In the genomic region with DNA sequence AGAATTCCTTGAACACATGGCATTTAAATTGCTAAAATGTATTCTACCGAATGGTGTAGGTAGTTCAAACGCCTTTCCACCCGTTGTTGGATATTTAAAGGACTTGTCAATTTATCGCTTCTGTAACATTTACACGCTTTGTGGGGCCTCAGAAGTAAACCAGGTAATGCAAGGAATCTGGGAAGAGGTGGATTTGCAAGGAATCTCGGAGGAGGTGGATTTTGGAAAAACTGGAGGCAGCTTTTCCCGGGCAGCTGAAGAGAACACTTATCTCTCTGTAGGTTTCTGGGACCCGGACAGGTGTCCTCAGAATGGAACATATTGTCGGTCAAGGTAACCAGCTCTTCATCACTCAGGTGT, we compare ENCODE assay signal across 8 cellular contexts. TPM values are rescaled to one million over a fixed set of nuclear protein-coding genes. Genes with fewer than 3 reads are reported as not detected.
DNase-seq lines count a peak whose midpoint lies in the region; FAIRE-seq and TF ChIP-seq lines count a peak whose summit lies in the region.

No MANE protein-coding gene starts in this region.

- no peak overlapping the region for H3K27ac Mint-ChIP-seq in neural progenitor cell

- H3K9ac ChIP-seq in BLaER1 (no peak overlapping the region), duodenal mucosa (ENCODE audit: low read depth in 1 of 2, low read length in 2 of 2) (peak overlapping the region; percentile 16 to 51), neural progenitor cell (no peak overlapping the region)

- H3K9me3 ChIP-seq in BLaER1 = no peaks in the 10 kb centered on the region
- H3K9me3 ChIP-seq in duodenal mucosa (ENCODE audit: control insufficient read depth in 1 of 2, low read length in 2 of 2) = no peaks in the 10 kb centered on the region
- H3K9me3 ChIP-seq in neural progenitor cell (ENCODE audit: low read depth) = no peaks in the 10 kb centered on the region

- no peak for FAIRE-seq in H54 (lab: Jason Lieb, UNC)

- TF ChIP-seq POLR2A in H54 (IDR thresholded peaks at IDR 0.05; ENCODE audit: low read depth, low read length) = no peak

- H3K4me3 ChIP-seq in BLaER1 = peak overlapping the region; percentile 88
- peak overlapping the region; percentile 60 to 66 for H3K4me3 ChIP-seq in duodenal mucosa (ENCODE audit: low read depth in 1 of 2, low read length in 2 of 2)
- no peak overlapping the region for H3K4me3 ChIP-seq in neural progenitor cell

- DNase-seq in NAMALWA (ENCODE audit: low spot score) (peak; percentile 13), neural progenitor cell (ENCODE audit: low spot score) (no peak), SIG-M5 (lab: John Stamatoyannopoulos, UW) (no peak), NCI-H1417 treated with DMSO at 0.1 percent for 48 hours (lab: John Stamatoyannopoulos, UW) (no peak), H54 (ENCODE audit: insufficient read length, low spot score) (no peak), NCI-H2107 (lab: John Stamatoyannopoulos, UW) (no peak)

- no peak overlapping the region for H2AFZ ChIP-seq in neural progenitor cell (replicated peaks)

- peaks cover 18% of the 10 kb centered on the region for H3K4me1 Mint-ChIP-seq in neural progenitor cell

- peaks cover 7% of the 10 kb centered on the region for H3K36me3 Mint-ChIP-seq in neural progenitor cell

- peaks cover 3% of the 10 kb centered on the region for H3K27me3 Mint-ChIP-seq in neural progenitor cell (ENCODE audit: insufficient read depth, low read depth)

- peaks cover 39% of the 10 kb centered on the region for H3K79me2 ChIP-seq in neural progenitor cell (ENCODE audit: low read depth)

- H4K20me1 ChIP-seq in BLaER1 (peaks cover 38% of the 10 kb centered on the region), neural progenitor cell (ENCODE audit: low read depth) (peaks cover 39% of the 10 kb centered on the region)

- H3K4me1 ChIP-seq in BLaER1 = peaks cover 31% of the 10 kb centered on the region
- peaks cover 25 to 36% of the 10 kb centered on the region in 2 donors for H3K4me1 ChIP-seq in duodenal mucosa (ENCODE audit: control insufficient read depth in 1 of 2, insufficient read depth in 2 of 2, low read length in 2 of 2)
- H3K4me1 ChIP-seq in neural progenitor cell = peaks cover 5% of the 10 kb centered on the region

- H3K4me3 Mint-ChIP-seq in neural progenitor cell = peak overlapping the region; percentile 81

- no peak overlapping the region for H3K27ac ChIP-seq in BLaER1
- H3K27ac ChIP-seq in duodenal mucosa (ENCODE audit: low read depth, low read length) = peak overlapping the region; percentile 55
- no peak overlapping the region for H3K27ac ChIP-seq in neural progenitor cell

- H3K27me3 ChIP-seq in BLaER1 (no peaks in the 10 kb centered on the region), duodenal mucosa (ENCODE audit: control insufficient read depth in 1 of 2, insufficient read depth in 2 of 2, low read length in 2 of 2) (no peaks in the 10 kb centered on the region), neural progenitor cell (peaks cover 18% of the 10 kb centered on the region)

- H3K36me3 ChIP-seq in BLaER1 = no peaks in the 10 kb centered on the region
- no peaks in the 10 kb centered on the region for H3K36me3 ChIP-seq in duodenal mucosa (ENCODE audit: control insufficient read depth in 1 of 2, insufficient read depth in 2 of 2, low read length in 2 of 2)
- H3K36me3 ChIP-seq in neural progenitor cell = no peaks in the 10 kb centered on the region

- H3K4me2 ChIP-seq in BLaER1 (peak overlapping the region; percentile 74), neural progenitor cell (peak overlapping the region; percentile 45)

- H3K9me3 Mint-ChIP-seq in neural progenitor cell = no peaks in the 10 kb centered on the region

- TF ChIP-seq CTCF in neural progenitor cell (IDR thresholded peaks at IDR 0.05) = no peak

- peaks cover 23% of the 10 kb centered on the region for H3F3A ChIP-seq in neural progenitor cell (ENCODE audit: low read depth)

RNA-seq across cellular contexts. Expression of a gene that starts 0.6 kb away (rescaled TPM):
- 137 and 166 TPM in 2 replicates for total RNA-seq in neural progenitor cell (ENCODE audit: low replicate concordance)

RNA-seq across cellular contexts. Expression of a gene that starts 31.4 kb away (rescaled TPM):
- total RNA-seq in neural progenitor cell (ENCODE audit: low replicate concordance) = 0.22 TPM in 1 of 2 replicates, not detected in the other

Comparison
In these comparisons a context has a peak if more than half of its experiments do, and no peak if none do; other contexts are left out.
1. H3K9ac ChIP-seq: peak in duodenal mucosa (2 of 2); none in BLaER1 (single experiment) and neural progenitor cell (single experiment).